8 cellular contexts compared by ENCODE assay signal in the genomic region with DNA sequence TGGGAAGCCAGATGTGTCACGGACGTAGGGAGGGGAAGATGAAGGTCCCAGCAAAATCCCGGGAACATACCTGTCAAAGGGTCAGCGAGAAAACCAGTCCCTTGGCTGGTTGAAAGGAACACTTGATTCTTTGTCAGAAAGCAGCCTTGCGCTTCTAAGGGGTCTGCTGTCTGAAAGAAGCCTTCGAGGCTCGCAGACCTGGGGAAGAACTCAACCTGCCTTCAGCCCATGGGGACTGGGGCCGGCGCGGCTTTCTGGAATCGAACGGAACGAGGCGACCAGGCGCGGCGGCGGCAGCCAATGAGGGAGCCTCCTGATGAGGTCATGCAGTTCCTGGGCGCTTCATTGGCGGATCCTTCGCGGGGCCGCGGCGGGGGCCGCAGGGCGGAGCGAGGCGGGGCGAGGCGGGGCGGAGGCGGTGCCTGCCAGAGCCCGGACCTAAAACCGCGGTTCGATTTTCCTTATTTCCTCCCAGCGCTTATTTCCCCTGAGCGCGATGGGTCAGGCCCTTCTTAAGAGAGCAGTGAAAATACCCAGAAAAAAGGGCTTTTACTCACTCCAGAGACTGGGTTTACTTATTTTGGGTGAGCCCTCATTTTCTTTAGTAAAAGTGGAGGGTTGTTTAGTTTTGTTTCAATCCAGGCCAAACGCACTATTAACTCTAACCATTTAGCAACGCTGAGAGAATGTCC. TPM values are rescaled to one million over a fixed set of nuclear protein-coding genes. Genes with fewer than 3 reads are reported as not detected.
DNase-seq lines count a peak whose midpoint lies in the region; ATAC-seq and TF ChIP-seq lines count a peak whose summit lies in the region.

No MANE protein-coding gene starts in this region.

- peak overlapping the region; percentile 64 for H3K9ac ChIP-seq in adipocyte (ENCODE audit: low read length)
- no peak overlapping the region for H3K9ac ChIP-seq in parathyroid adenoma

- intact Hi-C loops in cardiac septum (cut with DNase I) = loop anchor here (10.0 kb wide), 1 partner anchor 433 kb away; the partner anchor contains the start of gene CALM1
- intact Hi-C loops in thyroid gland (cut with DNase I) = no loop called here

- H3K4me2 ChIP-seq in parathyroid adenoma (ENCODE audit: low read length) = peak overlapping the region; percentile 86

- H2AFZ ChIP-seq in parathyroid adenoma = peak overlapping the region; percentile 76

- H3K4me3 ChIP-seq in GM06990 (replicated peaks; ENCODE audit: low read depth, low read length) = peak overlapping the region; percentile 42
- H3K4me3 ChIP-seq in adipocyte (ENCODE audit: low read length) = peak overlapping the region; percentile 79
- H3K4me3 ChIP-seq in parathyroid adenoma (ENCODE audit: low read depth, low read length) = peak overlapping the region; percentile 46
- peak overlapping the region in 1 of 3 donors; percentile 25 for H3K4me3 ChIP-seq in thyroid gland (replicated peaks in 1 of 3)

- no peaks in the 10 kb centered on the region for H3K27me3 ChIP-seq in GM06990 (replicated peaks; ENCODE audit: control insufficient read depth, insufficient read depth, low read length)
- peaks cover 4% of the 10 kb centered on the region for H3K27me3 ChIP-seq in adipocyte (replicated peaks; ENCODE audit: control insufficient read depth, insufficient read depth, low read length)
- H3K27me3 ChIP-seq in parathyroid adenoma (ENCODE audit: control insufficient read depth, insufficient read depth, low read length) = no peaks in the 10 kb centered on the region
- no peaks in the 10 kb centered on the region for H3K27me3 ChIP-seq in thyroid gland

- ATAC-seq in HG02610 (IDR thresholded peaks at IDR 0.05; ENCODE audit: unreplicated experiment) = peak; percentile 99

- H3K27ac ChIP-seq in parathyroid adenoma = peak overlapping the region; percentile 32
- H3K27ac ChIP-seq in thyroid gland = peak overlapping the region in 2 of 3 donors; percentile 65

- TF ChIP-seq CTCF in GM06990 (IDR thresholded peaks at IDR 0.05; ENCODE audit: insufficient read depth, low read length, poor library complexity, severe bottlenecking) (no peak), parathyroid adenoma (IDR thresholded peaks at IDR 0.05) (no peak), thyroid gland (IDR thresholded peaks at IDR 0.05) (no peak)

- 1 to 4% methylated on average over 35 to 40 of the region's 42 CpGs for WGBS in thyroid gland, 2 donors

- no peaks in the 10 kb centered on the region for H3K36me3 ChIP-seq in GM06990 (ENCODE audit: control insufficient read depth, insufficient read depth, low read length)
- H3K36me3 ChIP-seq in adipocyte (ENCODE audit: control insufficient read depth, insufficient read depth, low read length, severe bottlenecking) = no peaks in the 10 kb centered on the region
- H3K36me3 ChIP-seq in parathyroid adenoma (ENCODE audit: control insufficient read depth, insufficient read depth, low read length) = no peaks in the 10 kb centered on the region
- H3K36me3 ChIP-seq in thyroid gland = no peaks in the 10 kb centered on the region

- DNase-seq in GM06990 (ENCODE audit: extremely low read depth, insufficient read length) (peak; percentile 89), NCI-H1048 (lab: John Stamatoyannopoulos, UW) (peak; percentile 77), SW 1271 (lab: John Stamatoyannopoulos, UW) (peak; percentile 78 to 86), adipocyte (ENCODE audit: low read depth) (peak; percentile 97), cardiac septum (ENCODE audit: low spot score) (peak; percentile 98), thyroid gland (peak; percentile 93 to 94)

- TF ChIP-seq POLR2A in thyroid gland (IDR thresholded peaks at IDR 0.05) = peak in 1 of 2 donors; percentile 66

- H3K4me1 ChIP-seq in adipocyte (ENCODE audit: control insufficient read depth, insufficient read depth, low read length) (peaks cover 11% of the 10 kb centered on the region), parathyroid adenoma (no peaks in the 10 kb centered on the region), thyroid gland (peaks cover 5 to 7% of the 10 kb centered on the region in 2 donors)

- H3K9me3 ChIP-seq in adipocyte (ENCODE audit: control insufficient read depth, low read length) (peaks cover 8% of the 10 kb centered on the region), parathyroid adenoma (ENCODE audit: control insufficient read depth, low read length) (no peaks in the 10 kb centered on the region), thyroid gland (no peaks in the 10 kb centered on the region)

- no peaks in the 10 kb centered on the region for H3K79me2 ChIP-seq in parathyroid adenoma

RNA-seq across cellular contexts. Expression of gene TTC7B, which starts 11.8 kb away (rescaled TPM):
- total RNA-seq in cardiac septum (64.9 TPM), thyroid gland (10 to 100 TPM; 19.1 to 87.6 (median 22.1) TPM)
